In the genomic region with DNA sequence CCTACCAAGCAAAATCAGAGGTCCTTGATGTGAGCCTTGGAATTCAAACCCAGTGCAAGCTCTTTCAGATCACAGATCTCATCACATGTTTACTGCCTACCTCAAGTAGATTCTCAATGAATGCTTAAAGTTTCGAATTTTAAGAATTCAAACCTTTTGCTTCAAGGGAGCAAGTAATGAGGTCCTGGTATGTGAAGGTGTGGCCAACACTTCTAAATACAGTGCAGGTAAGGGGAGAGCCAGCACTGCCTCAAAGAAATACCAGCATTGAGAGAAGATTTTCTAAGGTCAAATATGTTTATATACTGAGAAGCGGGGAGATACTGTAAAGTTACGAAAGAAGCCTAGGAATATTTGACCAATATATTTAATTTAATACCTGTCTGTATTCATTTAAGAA, we compare ENCODE assay signal across 9 cellular contexts. TPM values are rescaled to one million over a fixed set of nuclear protein-coding genes. Genes with fewer than 3 reads are reported as not detected.
"Had no signal": no experiment of that assay in that cellular context is flagged by ENCODE, and none has a peak within 500 bp of the region (broad histone marks: within the 10 kb centered on the region; RNA-seq: fewer than 3 reads in every experiment).

No MANE protein-coding gene starts in this region.

- FAIRE-seq: H54, HepG2 had no signal

- H3K4me3 Mint-ChIP-seq: H9, IgD-negative memory B cell had no signal

- ATAC-seq: HepG2 had no signal

- H3K9ac ChIP-seq: KMS-11 had no signal

- H3K9me3 Mint-ChIP-seq: H9, IgD-negative memory B cell had no signal

- DNase-seq: GOT3, H9, HCEC 1CT, KBM-7 had no signal

- H3K27ac Mint-ChIP-seq: IgD-negative memory B cell had no signal

- H3K4me1 Mint-ChIP-seq: IgD-negative memory B cell had no signal

- H3K36me3 Mint-ChIP-seq: IgD-negative memory B cell had no signal

- H3K27ac ChIP-seq: HL-60, KMS-11 had no signal

- H3K4me2 ChIP-seq: KMS-11 had no signal

RNA-seq across cellular contexts. Expression of a gene that starts 19.7 kb away (rescaled TPM):
- total RNA-seq: HepG2 had no signal
- polyA plus RNA-seq: IgD-negative memory B cell had no signal
